Comparison of ENCODE assay signal across 15 cellular contexts in the genomic region with DNA sequence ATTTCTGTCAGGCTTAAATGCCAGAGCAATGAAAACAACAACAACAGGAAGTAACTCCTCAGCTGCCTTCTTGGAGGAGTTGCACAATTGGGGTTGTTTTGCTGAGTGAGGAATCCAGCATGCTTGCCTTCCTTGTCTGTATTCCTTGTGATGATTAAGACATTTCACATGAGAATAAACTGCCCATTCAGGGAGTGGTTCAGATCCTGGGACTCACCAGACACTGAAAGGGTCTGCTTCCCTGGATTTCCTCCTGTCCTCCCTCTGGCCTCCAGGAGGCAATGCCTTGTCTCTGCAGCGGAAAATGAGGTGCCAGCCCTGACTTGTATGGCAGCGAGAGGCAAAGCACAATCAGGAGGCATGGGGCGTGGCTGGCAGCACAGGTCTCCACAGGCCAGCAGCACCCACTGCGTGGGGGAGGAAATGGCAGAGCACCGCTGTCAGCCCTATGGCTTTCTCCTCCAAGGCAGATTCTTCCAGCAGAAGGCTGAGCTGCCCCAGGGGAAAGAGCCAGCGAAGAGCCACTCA. TPM values are rescaled to one million over a fixed set of nuclear protein-coding genes. Genes with fewer than 3 reads are reported as not detected.
DNase-seq lines count a peak whose midpoint lies in the region; TF ChIP-seq lines count a peak whose summit lies in the region.
"Had no signal": no experiment of that assay in that cellular context is flagged by ENCODE, and none has a peak within 500 bp of the region (broad histone marks: within the 10 kb centered on the region; RNA-seq: fewer than 3 reads in every experiment).

No MANE protein-coding gene starts in this region.

- H3K27ac ChIP-seq in esophagus (ENCODE audit: low read depth in 2 of 2, low read length in 1 of 2): peak overlapping the region; percentile 75 to 84
- H3K27ac ChIP-seq: ascending aorta, BLaER1, SJCRH30 had no signal

- H3K4me1 ChIP-seq in esophagus (ENCODE audit: control insufficient read depth in 2 of 2, insufficient read depth in 2 of 2, low read length in 1 of 2): peaks cover 0 to 4% of the 10 kb centered on the region in 2 donors
- H3K4me1 ChIP-seq: ascending aorta, BLaER1 had no signal

- WGBS in esophagus, 2 donors: 55 to 57% methylated on average over 5 to 6 of the region's 6 CpGs

- POLR2A ChIA-PET in BJ (lab: Charles Lee): no interaction called here

- TF ChIP-seq POLR2A in erythroblast (IDR thresholded peaks at IDR 0.05; ENCODE audit: low read length): no peak

- no peaks in the 10 kb centered on the region for H3K36me3 ChIP-seq in BJ (ENCODE audit: control insufficient read depth, insufficient read depth, low read length)
- no peaks in the 10 kb centered on the region for H3K36me3 ChIP-seq in esophagus (ENCODE audit: control insufficient read depth in 2 of 2, insufficient read depth in 2 of 2, low read length in 1 of 2)
- H3K36me3 ChIP-seq: ascending aorta, SJCRH30 had no signal

- H3K4me3 ChIP-seq in BJ (ENCODE audit: low read depth, low read length) (no peak overlapping the region), esophagus (ENCODE audit: low read depth in 1 of 2, low read length in 2 of 2) (no peak overlapping the region)
- H3K4me3 ChIP-seq: ascending aorta, BLaER1, SJCRH30 had no signal

- no peaks in the 10 kb centered on the region; the same call in 1 of the 2 replicates for H3K27me3 ChIP-seq in BJ (ENCODE audit: control insufficient read depth, insufficient read depth, low read length)
- no peaks in the 10 kb centered on the region for H3K27me3 ChIP-seq in esophagus (ENCODE audit: control insufficient read depth in 1 of 2, insufficient read depth in 2 of 2, low read length in 2 of 2)
- H3K27me3 ChIP-seq: ascending aorta, BLaER1, SJCRH30 had no signal

- DNase-seq in BJ (ENCODE audit: low read depth) (peak; percentile 33), M059J (ENCODE audit: low read depth) (peak; percentile 39), myocyte (ENCODE audit: low read depth) (peak; percentile 54), NCI-H748 (lab: John Stamatoyannopoulos, UW; ENCODE audit: unreplicated experiment) (no peak), erythroblast (lab: John Stamatoyannopoulos, UW) (no peak), GM13976 (ENCODE audit: low spot score) (no peak)
- no peak for DNase-seq in activated CD4-positive, alpha-beta T cell treated with anti-CD3 and anti-CD28 coated beads for 1 hour
- DNase-seq: activated CD4-positive, alpha-beta T cell treated with anti-CD3 and anti-CD28 coated beads, Interleukin-2, amount 50 U/mL, for 48 hours; GOT3; NCI-H187 treated with DMSO at 0.1 percent for 48 hours; SJCRH30 had no signal

- CTCF ChIA-PET in BJ (lab: Yijun Ruan, JAX): no interaction called here

- in situ Hi-C loops in GM13976 (cut with MboI; ENCODE audit: low sequenced_read_pairs, unreplicated experiment): no loop called here

- TF ChIP-seq CTCF in BJ (IDR thresholded peaks at IDR 0.05; ENCODE audit: insufficient read depth, low read depth, low read length): no peak
- TF ChIP-seq CTCF in GM13976 (IDR thresholded peaks at IDR 0.05; ENCODE audit: borderline replicate concordance, control extremely low read depth, extremely low read depth, insufficient read depth, missing control alignments): no peak

- H3K9me3 ChIP-seq in esophagus (ENCODE audit: control insufficient read depth in 2 of 2, insufficient read depth in 1 of 2, low read depth in 1 of 2, low read length in 1 of 2): no peaks in the 10 kb centered on the region
- H3K9me3 ChIP-seq: ascending aorta, BLaER1, SJCRH30 had no signal

RNA-seq across cellular contexts. Expression of a gene that starts 41.5 kb away (rescaled TPM):
- polyA plus RNA-seq in BJ (2011; rRNA removed) (not detected in 2 replicates), esophagus (under 1 TPM; 0.13 to 0.43 TPM)
- polyA minus RNA-seq in BJ (2011; rRNA and poly(A)+ RNA removed): not detected in 2 replicates
- not detected in 2 replicates for total RNA-seq in M059J (2014; rRNA removed; shearing (Covaris generic))
- 0.78 and 0.94 TPM in 2 replicates for total RNA-seq in myocyte
- polyA plus RNA-seq in myocyte (2012): not detected
- total RNA-seq: ascending aorta, neural crest cell, SJCRH30 had no signal

RNA-seq across cellular contexts. Expression of a gene that starts 45.4 kb away (rescaled TPM):
- polyA plus RNA-seq in BJ (2011; rRNA removed) (112 and 212 TPM in 2 replicates), esophagus (10 to 100 TPM; 23.2 to 50.6 TPM)
- polyA minus RNA-seq in BJ (2011; rRNA and poly(A)+ RNA removed): 105 and 130 TPM in 2 replicates
- total RNA-seq in M059J (2014; rRNA removed; shearing (Covaris generic)): 246 and 350 TPM in 2 replicates
- total RNA-seq in myocyte: 120 and 159 TPM in 2 replicates
- 115 TPM for polyA plus RNA-seq in myocyte (2012)

Comparison
In these comparisons a context has a peak if more than half of its experiments do, and no peak if none do; other contexts are left out.
1. DNase-seq: peak in BJ (single experiment), M059J (single experiment) and myocyte (single experiment); none in NCI-H748 (single experiment), erythroblast (0 of 2), activated CD4-positive, alpha-beta T cell treated with anti-CD3 and anti-CD28 coated beads for 1 hour (single experiment) and GM13976 (single experiment).